In genomic region chr2:239318091-239318725, GRCh38 we compare ENCODE assay signal across 10 cellular contexts.
A peak's percentile ranks its signal among the peaks of the same experiment; 100 is the strongest.
DNase-seq lines count a peak whose midpoint lies in the region; ATAC-seq, FAIRE-seq and TF ChIP-seq lines count a peak whose summit lies in the region.
"Had no signal": no experiment of that assay in that cellular context is flagged by ENCODE, and none has a peak within 500 bp of the region (broad histone marks: within the 10 kb centered on the region; RNA-seq: fewer than 3 reads in every experiment).

No MANE protein-coding gene starts in this region.

- FAIRE-seq in GM12892 (lab: Jason Lieb, UNC) = peak; percentile 48
- FAIRE-seq in D721Med (lab: Jason Lieb, UNC) = no peak

- peaks cover 79% of the 10 kb centered on the region for H3K4me1 ChIP-seq in left ventricle myocardium inferior
- H3K4me1 ChIP-seq in gastrocnemius medialis = peaks cover 51 to 56% of the 10 kb centered on the region in 2 donors
- peaks cover 28% of the 10 kb centered on the region for H3K4me1 ChIP-seq in effector memory CD4-positive, alpha-beta T cell (ENCODE audit: control insufficient read depth, insufficient read depth, low read length, poor library complexity, severe bottlenecking)

- H3K27ac ChIP-seq in left ventricle myocardium inferior (replicated peaks) (peak overlapping the region; percentile 87), gastrocnemius medialis (peak overlapping the region; percentile 82 to 93 (median 90))
- H3K27ac ChIP-seq in effector memory CD4-positive, alpha-beta T cell (ENCODE audit: insufficient read depth, low read length, poor library complexity, severe bottlenecking) = no peak overlapping the region

- intact Hi-C loops in left ventricle myocardium inferior (cut with micrococcal nuclease) = no loop called here
- intact Hi-C loops in gastrocnemius medialis (cut with DNase I; ENCODE audit: low total_unique reads) = loop anchor here (10.0 kb wide), 1 partner anchor 937 kb away; no protein-coding TSS in a partner anchor

- POLR2A ChIA-PET in activated naive CD8-positive, alpha-beta T cell treated with anti-CD3 and anti-CD28 coated beads, Interleukin-2, amount 10 ng/mL, durations not matched to agents 7 days and 5 days (lab: Charles Lee) = no interaction called here

- no peaks in the 10 kb centered on the region for H3K9me3 ChIP-seq in left ventricle myocardium inferior (replicated peaks)
- H3K9me3 ChIP-seq in gastrocnemius medialis = no peaks in the 10 kb centered on the region
- no peaks in the 10 kb centered on the region for H3K9me3 ChIP-seq in effector memory CD4-positive, alpha-beta T cell (ENCODE audit: control insufficient read depth, low read length)

- no peak for ATAC-seq in activated naive CD8-positive, alpha-beta T cell treated with anti-CD3 and anti-CD28 coated beads, Interleukin-2, amount 10 ng/mL, durations not matched to agents 7 days and 5 days (ENCODE audit: low read depth)
- ATAC-seq in gastrocnemius medialis = no peak
- ATAC-seq in HG02938 (IDR thresholded peaks at IDR 0.05; ENCODE audit: unreplicated experiment) = no peak

- peaks cover 34% of the 10 kb centered on the region for H3K36me3 Mint-ChIP-seq in activated naive CD8-positive, alpha-beta T cell treated with anti-CD3 and anti-CD28 coated beads, Interleukin-2, amount 10 ng/mL, durations not matched to agents 7 days and 5 days

- no peak overlapping the region for H3K4me3 Mint-ChIP-seq in activated naive CD8-positive, alpha-beta T cell treated with anti-CD3 and anti-CD28 coated beads, Interleukin-2, amount 10 ng/mL, durations not matched to agents 7 days and 5 days

- DNase-seq in GM12892 (ENCODE audit: insufficient read length) (no peak), left ventricle myocardium inferior (no peak), gastrocnemius medialis (no peak), UCSD-AML1 (lab: John Stamatoyannopoulos, UW; ENCODE audit: unreplicated experiment) (no peak), D721Med (ENCODE audit: insufficient read length, low spot score) (no peak)
- DNase-seq in activated naive CD8-positive, alpha-beta T cell treated with anti-CD3 and anti-CD28 coated beads, Interleukin-2, amount 10 ng/mL, durations not matched to agents 7 days and 5 days = no peak
- no peak for DNase-seq in effector memory CD4-positive, alpha-beta T cell
- DNase-seq: activated B cell treated with CpG ODN at 0.5 μM for 24 hours, NCI-H2029 had no signal

- H3K4me1 Mint-ChIP-seq in activated naive CD8-positive, alpha-beta T cell treated with anti-CD3 and anti-CD28 coated beads, Interleukin-2, amount 10 ng/mL, durations not matched to agents 7 days and 5 days = peaks cover 43% of the 10 kb centered on the region

- H3K27me3 ChIP-seq in left ventricle myocardium inferior (ENCODE audit: low read depth) (no peaks in the 10 kb centered on the region), gastrocnemius medialis (no peaks in the 10 kb centered on the region)
- no peaks in the 10 kb centered on the region for H3K27me3 ChIP-seq in effector memory CD4-positive, alpha-beta T cell (replicated peaks; ENCODE audit: control insufficient read depth, insufficient read depth, low read length, poor library complexity, severe bottlenecking)

- peak overlapping the region; percentile 94 for H3K27ac Mint-ChIP-seq in activated naive CD8-positive, alpha-beta T cell treated with anti-CD3 and anti-CD28 coated beads, Interleukin-2, amount 10 ng/mL, durations not matched to agents 7 days and 5 days

- TF ChIP-seq CTCF in left ventricle myocardium inferior (IDR thresholded peaks at IDR 0.05; ENCODE audit: borderline replicate concordance) = no peak
- no peak for TF ChIP-seq CTCF in gastrocnemius medialis (IDR thresholded peaks at IDR 0.05 in 4 of 5, conservative IDR thresholded peaks at IDR 0.05 in 1 of 5)
- no peak for TF ChIP-seq CTCF in D721Med (IDR thresholded peaks at IDR 0.05; ENCODE audit: insufficient read depth, missing control alignments)

- in situ Hi-C loops in gastrocnemius medialis (cut with MboI; ENCODE audit: low sequenced_read_pairs in 4 of 4) = no loop called here

- H3K27me3 Mint-ChIP-seq in activated naive CD8-positive, alpha-beta T cell treated with anti-CD3 and anti-CD28 coated beads, Interleukin-2, amount 10 ng/mL, durations not matched to agents 7 days and 5 days = no peaks in the 10 kb centered on the region
- H3K27me3 Mint-ChIP-seq: activated B cell treated with CpG ODN at 0.5 μM for 24 hours had no signal

- H3K9me3 Mint-ChIP-seq in activated naive CD8-positive, alpha-beta T cell treated with anti-CD3 and anti-CD28 coated beads, Interleukin-2, amount 10 ng/mL, durations not matched to agents 7 days and 5 days = peaks cover 2% of the 10 kb centered on the region

- H3K4me3 ChIP-seq in left ventricle myocardium inferior (peak overlapping the region; percentile 57), gastrocnemius medialis (peak overlapping the region in 1 of 4 donors; percentile 44)
- no peak overlapping the region for H3K4me3 ChIP-seq in effector memory CD4-positive, alpha-beta T cell (ENCODE audit: insufficient read depth, low read depth, low read length, poor library complexity, severe bottlenecking)

- no peaks in the 10 kb centered on the region for H3K36me3 ChIP-seq in left ventricle myocardium inferior
- no peaks in the 10 kb centered on the region for H3K36me3 ChIP-seq in gastrocnemius medialis
- H3K36me3 ChIP-seq in effector memory CD4-positive, alpha-beta T cell (ENCODE audit: control insufficient read depth, insufficient read depth, low read length) = no peaks in the 10 kb centered on the region

- TF ChIP-seq POLR2A in GM12892 (IDR thresholded peaks at IDR 0.05; ENCODE audit: low read depth, low read length) = no peak
- no peak for TF ChIP-seq POLR2A in gastrocnemius medialis (IDR thresholded peaks at IDR 0.05)
